1 cellular context compared by ENCODE assay signal in the genomic region with DNA sequence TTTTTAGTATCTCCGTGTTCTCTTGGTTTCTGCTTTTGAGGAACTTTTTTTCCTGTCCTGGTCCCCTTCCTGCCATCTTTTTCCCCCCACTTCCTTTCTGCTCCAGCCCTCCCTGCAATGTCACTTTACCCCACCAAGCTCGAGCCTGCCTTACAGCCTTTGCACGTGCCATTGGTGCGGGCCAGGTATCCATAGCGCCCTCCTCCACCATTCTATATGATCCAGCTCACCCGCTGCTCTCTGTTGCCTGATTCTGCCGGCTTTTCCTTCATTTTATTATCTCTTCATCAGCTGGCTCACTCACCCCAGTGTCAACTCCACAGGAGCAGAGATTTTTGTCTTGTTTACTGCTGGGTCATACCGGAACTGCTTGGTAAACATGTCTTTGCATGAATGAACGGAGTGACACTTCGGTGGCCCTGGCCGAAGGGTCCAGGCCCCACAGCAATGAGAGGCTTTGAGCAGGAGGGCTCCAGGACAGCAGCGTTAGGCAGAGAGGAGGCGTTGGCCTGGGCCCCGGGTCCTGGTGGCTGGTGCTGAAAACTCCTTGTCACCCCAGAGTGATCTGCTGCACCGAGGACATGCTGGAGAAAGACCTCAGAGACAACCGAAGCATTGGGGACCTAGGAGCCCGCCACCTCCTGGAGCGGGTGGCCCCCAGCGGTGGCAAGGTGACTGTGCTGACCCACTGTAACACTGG.
TF ChIP-seq lines count a peak whose summit lies in the region.

No MANE protein-coding gene starts in this region.

TF ChIP-seq in HepG2, 621 proteins besides CTCF, POLR2A, EP300 and RAD21 (continued from another document and continues in another):
- TF ChIP-seq NFE2L2 (IDR thresholded peaks at IDR 0.05; ENCODE audit: low read length): no peak
- no peak for TF ChIP-seq ZBTB39 (CRISPR knock-in tag; IDR thresholded peaks at IDR 0.05)
- TF ChIP-seq KLF11 (CRISPR knock-in tag; IDR thresholded peaks at IDR 0.05): no peak
- no peak for TF ChIP-seq GABPA (IDR thresholded peaks at IDR 0.05; ENCODE audit: low read depth, low read length)
- TF ChIP-seq GABPA (CRISPR knock-in tag; IDR thresholded peaks at IDR 0.05; ENCODE audit: low read depth): peak; percentile 46
- TF ChIP-seq PHF20 (CRISPR knock-in tag; IDR thresholded peaks at IDR 0.05): no peak
- TF ChIP-seq ZNF225 (CRISPR knock-in tag; IDR thresholded peaks at IDR 0.05): peak; percentile 48; the same call in 1 of the 2 replicates
- TF ChIP-seq ZNF234 (CRISPR knock-in tag; conservative IDR thresholded peaks at IDR 0.05): no peak
- TF ChIP-seq, protein P1, sequence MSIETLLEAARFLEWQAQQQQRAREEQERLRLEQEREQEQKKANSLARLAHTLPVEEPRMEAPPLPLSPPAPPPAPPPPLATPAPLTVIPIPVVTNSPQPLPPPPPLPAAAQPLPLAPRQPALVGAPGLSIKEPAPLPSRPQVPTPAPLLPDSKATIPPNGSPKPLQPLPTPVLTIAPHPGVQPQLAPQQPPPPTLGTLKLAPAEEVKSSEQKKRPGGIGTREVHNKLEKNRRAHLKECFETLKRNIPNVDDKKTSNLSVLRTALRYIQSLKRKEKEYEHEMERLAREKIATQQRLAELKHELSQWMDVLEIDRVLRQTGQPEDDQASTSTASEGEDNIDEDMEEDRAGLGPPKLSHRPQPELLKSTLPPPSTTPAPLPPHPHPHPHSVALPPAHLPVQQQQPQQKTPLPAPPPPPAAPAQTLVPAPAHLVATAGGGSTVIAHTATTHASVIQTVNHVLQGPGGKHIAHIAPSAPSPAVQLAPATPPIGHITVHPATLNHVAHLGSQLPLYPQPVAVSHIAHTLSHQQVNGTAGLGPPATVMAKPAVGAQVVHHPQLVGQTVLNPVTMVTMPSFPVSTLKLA (IDR thresholded peaks at IDR 0.05): 0 out of 2 replicates have a peak, but pooled peaks have one; percentile 27
- TF ChIP-seq ZNF615 (CRISPR knock-in tag; IDR thresholded peaks at IDR 0.05; ENCODE audit: borderline replicate concordance): no peak
- no peak for TF ChIP-seq ZFP36 (IDR thresholded peaks at IDR 0.05; ENCODE audit: borderline replicate concordance, low read depth, low read length, partially characterized antibody)
- TF ChIP-seq, protein P2, sequence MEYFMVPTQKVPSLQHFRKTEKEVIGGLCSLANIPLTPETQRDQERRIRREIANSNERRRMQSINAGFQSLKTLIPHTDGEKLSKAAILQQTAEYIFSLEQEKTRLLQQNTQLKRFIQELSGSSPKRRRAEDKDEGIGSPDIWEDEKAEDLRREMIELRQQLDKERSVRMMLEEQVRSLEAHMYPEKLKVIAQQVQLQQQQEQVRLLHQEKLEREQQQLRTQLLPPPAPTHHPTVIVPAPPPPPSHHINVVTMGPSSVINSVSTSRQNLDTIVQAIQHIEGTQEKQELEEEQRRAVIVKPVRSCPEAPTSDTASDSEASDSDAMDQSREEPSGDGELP (IDR thresholded peaks at IDR 0.05; ENCODE audit: borderline replicate concordance, low read depth): peak; percentile 74
- TF ChIP-seq YY1 (IDR thresholded peaks at IDR 0.05; ENCODE audit: insufficient read depth, insufficient replicate concordance, low read depth, low read length): no peak
- TF ChIP-seq ATRX (CRISPR knock-in tag; IDR thresholded peaks at IDR 0.05; ENCODE audit: borderline replicate concordance): no peak
- TF ChIP-seq ZNF362 (CRISPR knock-in tag; IDR thresholded peaks at IDR 0.05; ENCODE audit: borderline replicate concordance): no peak
- TF ChIP-seq FOSL2 (CRISPR knock-in tag; IDR thresholded peaks at IDR 0.05): peak; percentile 58
- TF ChIP-seq FOXA3 (CRISPR knock-in tag; IDR thresholded peaks at IDR 0.05): peak; percentile 87
- no peak for TF ChIP-seq ZNF20 (CRISPR knock-in tag; IDR thresholded peaks at IDR 0.05)
- no peak for TF ChIP-seq NR2F2 (IDR thresholded peaks at IDR 0.05; ENCODE audit: borderline replicate concordance, low read depth)
- no peak for TF ChIP-seq ZNF510 (CRISPR knock-in tag; IDR thresholded peaks at IDR 0.05; ENCODE audit: low read depth)
- no peak for TF ChIP-seq PRPF4 (IDR thresholded peaks at IDR 0.05; ENCODE audit: low read depth, low read length, poor library complexity, severe bottlenecking)
- no peak for TF ChIP-seq XBP1 (CRISPR knock-in tag; IDR thresholded peaks at IDR 0.05)
- no peak for TF ChIP-seq ZNF18 (CRISPR knock-in tag; IDR thresholded peaks at IDR 0.05; ENCODE audit: insufficient replicate concordance)
- no peak for TF ChIP-seq ZNF550 (CRISPR knock-in tag; IDR thresholded peaks at IDR 0.05; ENCODE audit: borderline replicate concordance)
- TF ChIP-seq, protein P3, sequence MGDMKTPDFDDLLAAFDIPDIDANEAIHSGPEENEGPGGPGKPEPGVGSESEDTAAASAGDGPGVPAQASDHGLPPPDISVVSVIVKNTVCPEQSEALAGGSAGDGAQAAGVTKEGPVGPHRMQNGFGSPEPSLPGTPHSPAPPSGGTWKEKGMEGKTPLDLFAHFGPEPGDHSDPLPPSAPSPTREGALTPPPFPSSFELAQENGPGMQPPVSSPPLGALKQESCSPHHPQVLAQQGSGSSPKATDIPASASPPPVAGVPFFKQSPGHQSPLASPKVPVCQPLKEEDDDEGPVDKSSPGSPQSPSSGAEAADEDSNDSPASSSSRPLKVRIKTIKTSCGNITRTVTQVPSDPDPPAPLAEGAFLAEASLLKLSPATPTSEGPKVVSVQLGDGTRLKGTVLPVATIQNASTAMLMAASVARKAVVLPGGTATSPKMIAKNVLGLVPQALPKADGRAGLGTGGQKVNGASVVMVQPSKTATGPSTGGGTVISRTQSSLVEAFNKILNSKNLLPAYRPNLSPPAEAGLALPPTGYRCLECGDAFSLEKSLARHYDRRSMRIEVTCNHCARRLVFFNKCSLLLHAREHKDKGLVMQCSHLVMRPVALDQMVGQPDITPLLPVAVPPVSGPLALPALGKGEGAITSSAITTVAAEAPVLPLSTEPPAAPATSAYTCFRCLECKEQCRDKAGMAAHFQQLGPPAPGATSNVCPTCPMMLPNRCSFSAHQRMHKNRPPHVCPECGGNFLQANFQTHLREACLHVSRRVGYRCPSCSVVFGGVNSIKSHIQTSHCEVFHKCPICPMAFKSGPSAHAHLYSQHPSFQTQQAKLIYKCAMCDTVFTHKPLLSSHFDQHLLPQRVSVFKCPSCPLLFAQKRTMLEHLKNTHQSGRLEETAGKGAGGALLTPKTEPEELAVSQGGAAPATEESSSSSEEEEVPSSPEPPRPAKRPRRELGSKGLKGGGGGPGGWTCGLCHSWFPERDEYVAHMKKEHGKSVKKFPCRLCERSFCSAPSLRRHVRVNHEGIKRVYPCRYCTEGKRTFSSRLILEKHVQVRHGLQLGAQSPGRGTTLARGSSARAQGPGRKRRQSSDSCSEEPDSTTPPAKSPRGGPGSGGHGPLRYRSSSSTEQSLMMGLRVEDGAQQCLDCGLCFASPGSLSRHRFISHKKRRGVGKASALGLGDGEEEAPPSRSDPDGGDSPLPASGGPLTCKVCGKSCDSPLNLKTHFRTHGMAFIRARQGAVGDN (CRISPR knock-in tag; IDR thresholded peaks at IDR 0.05): peak; percentile 66
- TF ChIP-seq FIP1L1 (IDR thresholded peaks at IDR 0.05; ENCODE audit: borderline replicate concordance, insufficient read depth, low read depth, low read length): no peak
- TF ChIP-seq YEATS2 (CRISPR knock-in tag; IDR thresholded peaks at IDR 0.05; ENCODE audit: borderline replicate concordance): no peak
- TF ChIP-seq, protein P4, sequence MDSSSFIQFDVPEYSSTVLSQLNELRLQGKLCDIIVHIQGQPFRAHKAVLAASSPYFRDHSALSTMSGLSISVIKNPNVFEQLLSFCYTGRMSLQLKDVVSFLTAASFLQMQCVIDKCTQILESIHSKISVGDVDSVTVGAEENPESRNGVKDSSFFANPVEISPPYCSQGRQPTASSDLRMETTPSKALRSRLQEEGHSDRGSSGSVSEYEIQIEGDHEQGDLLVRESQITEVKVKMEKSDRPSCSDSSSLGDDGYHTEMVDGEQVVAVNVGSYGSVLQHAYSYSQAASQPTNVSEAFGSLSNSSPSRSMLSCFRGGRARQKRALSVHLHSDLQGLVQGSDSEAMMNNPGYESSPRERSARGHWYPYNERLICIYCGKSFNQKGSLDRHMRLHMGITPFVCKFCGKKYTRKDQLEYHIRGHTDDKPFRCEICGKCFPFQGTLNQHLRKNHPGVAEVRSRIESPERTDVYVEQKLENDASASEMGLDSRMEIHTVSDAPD (CRISPR knock-in tag; IDR thresholded peaks at IDR 0.05): no peak
- no peak for TF ChIP-seq ZNF678 (CRISPR knock-in tag; IDR thresholded peaks at IDR 0.05)
- TF ChIP-seq ZNF329 (CRISPR knock-in tag; IDR thresholded peaks at IDR 0.05; ENCODE audit: low read depth): no peak
- peak; percentile 47; the same call in 1 of the 2 replicates for TF ChIP-seq MED1 (CRISPR knock-in tag; IDR thresholded peaks at IDR 0.05)
- TF ChIP-seq, protein P5, sequence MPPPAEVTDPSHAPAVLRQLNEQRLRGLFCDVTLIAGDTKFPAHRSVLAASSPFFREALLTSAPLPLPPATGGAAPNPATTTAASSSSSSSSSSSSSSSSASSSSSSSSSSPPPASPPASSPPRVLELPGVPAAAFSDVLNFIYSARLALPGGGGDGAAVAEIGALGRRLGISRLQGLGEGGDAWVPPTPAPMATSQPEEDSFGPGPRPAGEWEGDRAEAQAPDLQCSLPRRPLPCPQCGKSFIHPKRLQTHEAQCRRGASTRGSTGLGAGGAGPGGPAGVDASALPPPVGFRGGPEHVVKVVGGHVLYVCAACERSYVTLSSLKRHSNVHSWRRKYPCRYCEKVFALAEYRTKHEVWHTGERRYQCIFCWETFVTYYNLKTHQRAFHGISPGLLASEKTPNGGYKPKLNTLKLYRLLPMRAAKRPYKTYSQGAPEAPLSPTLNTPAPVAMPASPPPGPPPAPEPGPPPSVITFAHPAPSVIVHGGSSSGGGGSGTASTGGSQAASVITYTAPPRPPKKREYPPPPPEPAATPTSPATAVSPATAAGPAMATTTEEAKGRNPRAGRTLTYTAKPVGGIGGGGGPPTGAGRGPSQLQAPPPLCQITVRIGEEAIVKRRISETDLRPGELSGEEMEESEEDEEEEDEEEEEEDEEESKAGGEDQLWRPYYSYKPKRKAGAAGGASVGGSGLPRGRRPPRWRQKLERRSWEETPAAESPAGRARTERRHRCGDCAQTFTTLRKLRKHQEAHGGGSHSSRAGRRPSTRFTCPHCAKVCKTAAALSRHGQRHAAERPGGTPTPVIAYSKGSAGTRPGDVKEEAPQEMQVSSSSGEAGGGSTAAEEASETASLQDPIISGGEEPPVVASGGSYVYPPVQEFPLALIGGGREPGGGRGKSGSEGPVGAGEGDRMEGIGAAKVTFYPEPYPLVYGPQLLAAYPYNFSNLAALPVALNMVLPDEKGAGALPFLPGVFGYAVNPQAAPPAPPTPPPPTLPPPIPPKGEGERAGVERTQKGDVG (CRISPR knock-in tag; IDR thresholded peaks at IDR 0.05; ENCODE audit: borderline replicate concordance): peak; percentile 52; the same call in 1 of the 2 replicates
- TF ChIP-seq ZNF468 (CRISPR knock-in tag; IDR thresholded peaks at IDR 0.05): no peak
- TF ChIP-seq SNAPC2 (CRISPR knock-in tag; IDR thresholded peaks at IDR 0.05): no peak
- no peak for TF ChIP-seq IRX3 (CRISPR knock-in tag; IDR thresholded peaks at IDR 0.05; ENCODE audit: borderline replicate concordance, low read depth)
- no peak for TF ChIP-seq ATF7-NPFF (CRISPR knock-in tag; IDR thresholded peaks at IDR 0.05; ENCODE audit: low read depth)
- TF ChIP-seq ZNF768 (CRISPR knock-in tag; IDR thresholded peaks at IDR 0.05): no peak
- TF ChIP-seq ZFP62 (CRISPR knock-in tag; IDR thresholded peaks at IDR 0.05): no peak
- no peak for TF ChIP-seq TBL1XR1 (IDR thresholded peaks at IDR 0.05; ENCODE audit: borderline replicate concordance, low read length, partially characterized antibody)
- TF ChIP-seq ZBTB43 (CRISPR knock-in tag; conservative IDR thresholded peaks at IDR 0.05): no peak
- TF ChIP-seq ASH2L (IDR thresholded peaks at IDR 0.05; ENCODE audit: insufficient read length, low read depth, low read length): peak; percentile 59
